In the genomic region with DNA sequence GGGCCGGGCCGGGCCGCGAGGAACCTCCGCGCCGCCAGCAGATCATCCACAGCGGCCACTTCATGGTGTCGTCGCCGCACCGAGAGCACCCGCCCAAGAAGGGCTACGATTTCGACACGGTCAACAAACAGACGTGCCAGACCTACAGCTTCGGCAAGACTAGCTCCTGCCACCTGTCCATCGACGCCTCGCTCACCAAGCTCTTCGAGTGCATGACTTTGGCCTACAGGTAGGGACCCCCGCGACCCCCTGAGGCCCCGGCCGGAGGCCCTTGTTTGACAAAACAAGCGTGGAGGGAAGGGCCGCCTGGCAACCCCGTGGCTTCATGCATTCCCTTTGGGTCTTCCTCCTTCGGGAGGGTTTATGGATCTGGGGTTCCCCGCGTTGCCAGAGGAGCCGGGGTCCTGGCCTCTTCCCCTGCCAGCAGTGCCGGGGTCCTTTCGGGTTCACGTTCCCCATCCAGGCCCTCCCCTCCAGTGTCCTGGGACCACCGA, we compare ENCODE assay signal across 8 cellular contexts. TPM values are rescaled to one million over a fixed set of nuclear protein-coding genes. Genes with fewer than 3 reads are reported as not detected.
DNase-seq lines count a peak whose midpoint lies in the region; TF ChIP-seq lines count a peak whose summit lies in the region.

No MANE protein-coding gene starts in this region.

- peak overlapping the region; percentile 97 for H3K4me2 ChIP-seq in Karpas-422 (ENCODE audit: low read depth, low read length, poor library complexity, severe bottlenecking)

- no peaks in the 10 kb centered on the region for H3K9me2 ChIP-seq in Karpas-422 (replicated peaks; ENCODE audit: insufficient read depth, low read length)

- H3K36me3 ChIP-seq in Karpas-422 (ENCODE audit: insufficient read depth, low read length), result no peaks in the 10 kb centered on the region
- H3K36me3 ChIP-seq in right atrium auricular region, result no peaks in the 10 kb centered on the region
- H3K36me3 ChIP-seq in sigmoid colon, result peaks cover 0 to 5% (median 0%) of the 10 kb centered on the region in 4 donors

- TF ChIP-seq CTCF in GM12875 (IDR thresholded peaks at IDR 0.05; ENCODE audit: borderline replicate concordance, insufficient read depth, low read depth, low read length), result no peak
- no peak for TF ChIP-seq CTCF in right atrium auricular region (IDR thresholded peaks at IDR 0.05)
- no peak for TF ChIP-seq CTCF in sigmoid colon (IDR thresholded peaks at IDR 0.05)

- 0% methylated on average over 37 of the region's 37 CpGs for WGBS in sigmoid colon, 2 donors

- H2AFZ ChIP-seq in Karpas-422 (ENCODE audit: low read length), result no peak overlapping the region

- DNase-seq in Karpas-422 (peak; percentile 56), right atrium auricular region (ENCODE audit: low spot score) (no peak), sigmoid colon (peak; percentile 79), NCI-H1048 (lab: John Stamatoyannopoulos, UW) (no peak), NCI-H1436 (lab: John Stamatoyannopoulos, UW) (no peak), dedifferentiated amniotic fluid mesenchymal stem cell (ENCODE audit: extremely low spot score) (no peak)
- DNase-seq in activated naive CD4-positive, alpha-beta T cell treated with Interleukin-2 at 50 U/mL for 16 hours, result peak; percentile 33

- no peaks in the 10 kb centered on the region for H3K9me3 ChIP-seq in Karpas-422 (ENCODE audit: low read length)
- H3K9me3 ChIP-seq in right atrium auricular region, result no peaks in the 10 kb centered on the region
- H3K9me3 ChIP-seq in sigmoid colon, result no peaks in the 10 kb centered on the region

- peak overlapping the region; percentile 96 for H3K9ac ChIP-seq in Karpas-422 (ENCODE audit: low read length)

- H3K27ac ChIP-seq in Karpas-422 (ENCODE audit: low read length) (peak overlapping the region; percentile 55), right atrium auricular region (peak overlapping the region; percentile 81 to 85), sigmoid colon (peak overlapping the region; percentile 87 to 96 (median 90))

- H3K27me3 ChIP-seq in Karpas-422 (ENCODE audit: low read length), result no peaks in the 10 kb centered on the region
- no peaks in the 10 kb centered on the region for H3K27me3 ChIP-seq in right atrium auricular region
- no peaks in the 10 kb centered on the region for H3K27me3 ChIP-seq in sigmoid colon

- peaks cover 52% of the 10 kb centered on the region for H3K79me2 ChIP-seq in Karpas-422 (ENCODE audit: low read length)

- TF ChIP-seq EP300 in sigmoid colon (IDR thresholded peaks at IDR 0.05), result no peak

- H3K4me3 ChIP-seq in GM12875 (ENCODE audit: low read depth, low read length) (peak overlapping the region; percentile 65), Karpas-422 (ENCODE audit: low read length) (peak overlapping the region; percentile 72), right atrium auricular region (peak overlapping the region; percentile 64 to 74), sigmoid colon (peak overlapping the region; percentile 77 to 94 (median 90))

- no peak for TF ChIP-seq POLR2A in sigmoid colon (IDR thresholded peaks at IDR 0.05)

- H4K20me1 ChIP-seq in Karpas-422 (ENCODE audit: insufficient read depth, low read depth, low read length), result peaks cover 14% of the 10 kb centered on the region; the same call in 1 of the 2 replicates

- intact Hi-C loops in sigmoid colon (cut with DNase I), result loop anchor here (2.0 kb wide), 1 partner anchor 14 kb away; no protein-coding TSS in a partner anchor

- H3K4me1 ChIP-seq in Karpas-422 (ENCODE audit: low read length), result peaks cover 55% of the 10 kb centered on the region
- peaks cover 0 to 55% of the 10 kb centered on the region in 2 donors for H3K4me1 ChIP-seq in right atrium auricular region
- H3K4me1 ChIP-seq in sigmoid colon, result peaks cover 0 to 63% (median 44%) of the 10 kb centered on the region in 4 donors

RNA-seq across cellular contexts. Expression of gene MLXIP, which starts 0.5 kb away (rescaled TPM):
- total RNA-seq in Karpas-422 (2014; rRNA removed; shearing (Covaris generic); ENCODE audit: low replicate concordance), result 13.8 and 14.8 TPM in 2 replicates
- 10 to 100 TPM; 14.2 to 24.1 TPM for total RNA-seq in right atrium auricular region
- 10 to 100 TPM; 32.9 to 87.5 (median 57.3) TPM for total RNA-seq in sigmoid colon
- polyA plus RNA-seq in sigmoid colon, result 100 to 1,000 TPM in 1 of 3 donors, 10 to 100 TPM in 2; 15.6 to 141 (median 35.4) TPM

RNA-seq across cellular contexts. Expression of gene BCL7A, which starts 57.4 kb away (rescaled TPM):
- total RNA-seq in Karpas-422 (2014; rRNA removed; shearing (Covaris generic); ENCODE audit: low replicate concordance), result 67.2 and 75.5 TPM in 2 replicates
- 10 to 100 TPM; 11.5 to 21.2 TPM for total RNA-seq in right atrium auricular region
- 1 to 10 TPM; 6.2 to 6.9 (median 6.5) TPM for total RNA-seq in sigmoid colon
- 1 to 10 TPM; 1.2 to 7.4 (median 3.5) TPM for polyA plus RNA-seq in sigmoid colon

Comparison
In these comparisons a context has a peak if more than half of its experiments do, and no peak if none do; other contexts are left out.
1. DNase-seq: peak in Karpas-422 (single experiment), activated naive CD4-positive, alpha-beta T cell treated with Interleukin-2 at 50 U/mL for 16 hours (single experiment) and sigmoid colon (single experiment); none in right atrium auricular region (single experiment), NCI-H1048 (single experiment), NCI-H1436 (single experiment) and dedifferentiated amniotic fluid mesenchymal stem cell (single experiment).
2. Peak in every context shown above with its lines, with median percentiles within 50 percentile points of each other: H3K4me3 ChIP-seq and H3K27ac ChIP-seq.